Comparison of ENCODE assay signal across 9 cellular contexts in the genomic region with DNA sequence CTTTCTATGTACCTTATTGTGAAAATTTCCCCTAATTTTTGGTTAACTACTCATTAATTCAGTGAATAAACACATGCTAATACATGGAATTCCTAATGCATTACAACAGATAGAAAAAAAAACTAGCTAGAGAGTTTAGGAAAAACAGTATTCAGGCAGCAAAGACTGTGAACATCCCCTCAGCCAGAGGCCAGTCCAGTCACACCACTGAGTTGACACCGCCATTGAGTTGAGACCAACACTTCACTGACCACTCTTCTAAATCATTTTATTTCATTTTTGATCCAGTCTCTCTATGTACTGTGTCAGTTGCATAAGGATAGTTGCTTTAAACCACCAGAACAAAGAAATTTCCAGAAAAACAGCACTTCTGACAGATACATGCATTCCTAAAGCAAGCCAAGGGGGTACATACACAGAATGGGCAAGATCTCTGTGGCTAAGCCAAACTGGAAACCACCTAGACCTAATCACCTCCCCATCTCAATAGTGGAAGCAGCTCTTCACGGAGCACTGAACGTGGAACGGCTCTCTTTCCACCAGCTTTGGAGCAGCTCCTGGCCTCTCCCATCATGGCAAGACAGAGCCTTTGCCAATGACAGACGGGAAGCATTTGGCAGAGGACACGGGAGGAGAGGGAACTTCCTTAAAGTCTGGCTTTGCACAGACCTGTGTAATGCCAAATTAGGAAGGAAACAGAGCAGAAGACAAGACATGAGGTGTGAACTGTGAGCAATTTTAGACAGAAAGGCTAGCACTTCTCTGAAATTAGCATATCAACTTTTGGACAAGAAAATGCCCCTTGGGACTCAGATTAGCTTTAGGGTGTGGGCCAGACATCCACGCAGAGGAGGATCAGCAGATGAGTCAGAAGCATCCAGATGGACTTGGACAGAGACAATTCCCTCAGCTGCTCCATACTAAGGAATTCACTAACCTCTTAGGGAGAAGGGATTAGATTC. TPM values are rescaled to one million over a fixed set of nuclear protein-coding genes. Genes with fewer than 3 reads are reported as not detected.
DNase-seq lines count a peak whose midpoint lies in the region; ATAC-seq lines count a peak whose summit lies in the region.
"Had no signal": no experiment of that assay in that cellular context is flagged by ENCODE, and none has a peak within 500 bp of the region (broad histone marks: within the 10 kb centered on the region; RNA-seq: fewer than 3 reads in every experiment).

No MANE protein-coding gene starts in this region.

- no peak overlapping the region for H2BK15ac ChIP-seq in neuronal stem cell (ENCODE audit: low read length)

- ATAC-seq in GM21717 (IDR thresholded peaks at IDR 0.05; ENCODE audit: unreplicated experiment) = peak; percentile 76
- no peak for ATAC-seq in activated CD8-positive, alpha-beta T cell treated with anti-CD3 and anti-CD28 coated beads, Interleukin-2, amount 10 ng/mL, durations not matched to agents 7 days and 5 days

- no peaks in the 10 kb centered on the region for H3K36me3 Mint-ChIP-seq in activated CD8-positive, alpha-beta T cell treated with anti-CD3 and anti-CD28 coated beads, Interleukin-2, amount 10 ng/mL, durations not matched to agents 7 days and 5 days (ENCODE audit: low read depth)

- peaks cover 14% of the 10 kb centered on the region for H3K27me3 Mint-ChIP-seq in activated CD8-positive, alpha-beta T cell treated with anti-CD3 and anti-CD28 coated beads, Interleukin-2, amount 10 ng/mL, durations not matched to agents 7 days and 5 days (ENCODE audit: low read depth)

- H3K4me1 ChIP-seq in neuronal stem cell (ENCODE audit: control insufficient read depth in 2 of 2, insufficient read depth in 1 of 2, low read depth in 1 of 2, low read length in 2 of 2) = no peaks in the 10 kb centered on the region

- H3K18ac ChIP-seq in neuronal stem cell (ENCODE audit: low read length) = no peak overlapping the region

- no peak overlapping the region for H2AFZ ChIP-seq in neuronal stem cell (ENCODE audit: low read length)

- H3K9me3 ChIP-seq in neuronal stem cell (replicated peaks in 1 of 2; ENCODE audit: control insufficient read depth in 2 of 2, insufficient read depth in 1 of 2, low read depth in 1 of 2, low read length in 2 of 2) = peaks cover 5% of the 10 kb centered on the region in 2 donors

- H2AK5ac ChIP-seq in neuronal stem cell (ENCODE audit: low read depth, low read length) = no peak overlapping the region

- DNase-seq in EL = peak; percentile 62
- peak; percentile 54 for DNase-seq in astrocyte of the hippocampus (ENCODE audit: low read depth, low spot score)
- peak; percentile 43 for DNase-seq in non-pigmented ciliary epithelial cell (ENCODE audit: low read depth)
- no peak for DNase-seq in HPDE6-E6E7 (ENCODE audit: extremely low spot score)
- DNase-seq in neuronal stem cell (ENCODE audit: low spot score) = no peak
- DNase-seq in activated CD8-positive, alpha-beta T cell treated with anti-CD3 and anti-CD28 coated beads, Interleukin-2, amount 10 ng/mL, durations not matched to agents 7 days and 5 days = no peak
- no peak for DNase-seq in T-helper 2 cell

- H3K9me3 Mint-ChIP-seq in activated CD8-positive, alpha-beta T cell treated with anti-CD3 and anti-CD28 coated beads, Interleukin-2, amount 10 ng/mL, durations not matched to agents 7 days and 5 days (ENCODE audit: insufficient read depth) = no peaks in the 10 kb centered on the region

- H3K14ac ChIP-seq in neuronal stem cell (ENCODE audit: low read length) = no peak overlapping the region

- no peaks in the 10 kb centered on the region for H3K79me1 ChIP-seq in neuronal stem cell (ENCODE audit: low read depth, low read length)

- WGBS in neuronal stem cell (ENCODE audit: extremely low coverage in 2 of 2, insufficient read length in 2 of 2, insufficient replicate concordance in 1 of 2), 2 donors = no CpG with 5 or more reads among the region's 7 CpGs

- no peak overlapping the region for H4K91ac ChIP-seq in neuronal stem cell (ENCODE audit: low read depth, low read length, poor library complexity)

- POLR2A ChIA-PET in activated CD8-positive, alpha-beta T cell treated with anti-CD3 and anti-CD28 coated beads, Interleukin-2, amount 10 ng/mL, durations not matched to agents 7 days and 5 days (lab: Charles Lee) = no interaction called here

- H2BK5ac ChIP-seq in neuronal stem cell (ENCODE audit: low read length) = no peak overlapping the region

- CTCF ChIA-PET in activated CD8-positive, alpha-beta T cell treated with anti-CD3 and anti-CD28 coated beads, Interleukin-2, amount 10 ng/mL, durations not matched to agents 7 days and 5 days (lab: Charles Lee) = no interaction called here

- no peak overlapping the region for H3K27ac ChIP-seq in neuronal stem cell (replicated peaks; ENCODE audit: low read length)

- H3K4me1 Mint-ChIP-seq in activated CD8-positive, alpha-beta T cell treated with anti-CD3 and anti-CD28 coated beads, Interleukin-2, amount 10 ng/mL, durations not matched to agents 7 days and 5 days (ENCODE audit: low read depth) = no peaks in the 10 kb centered on the region

- H4K8ac ChIP-seq in neuronal stem cell (ENCODE audit: low read depth, low read length) = no peak overlapping the region

- H3K23ac ChIP-seq in neuronal stem cell (ENCODE audit: low read depth, low read length, poor library complexity) = no peak overlapping the region

- H3K36me3 ChIP-seq in neuronal stem cell (replicated peaks in 1 of 2; ENCODE audit: control insufficient read depth in 2 of 2, insufficient read depth in 2 of 2, low read length in 2 of 2) = no peaks in the 10 kb centered on the region

- no peak overlapping the region for H2BK12ac ChIP-seq in neuronal stem cell (ENCODE audit: low read length)

- H3K4me3 ChIP-seq in neuronal stem cell (ENCODE audit: low read length in 2 of 2) = no peak overlapping the region

- H3K9ac ChIP-seq in neuronal stem cell (ENCODE audit: low read depth, low read length, poor library complexity) = no peak overlapping the region

- no peak overlapping the region for H3K4me3 Mint-ChIP-seq in activated CD8-positive, alpha-beta T cell treated with anti-CD3 and anti-CD28 coated beads, Interleukin-2, amount 10 ng/mL, durations not matched to agents 7 days and 5 days
- H3K4me3 Mint-ChIP-seq: activated naive CD8-positive, alpha-beta T cell had no signal

- no peaks in the 10 kb centered on the region for H3K27me3 ChIP-seq in neuronal stem cell (ENCODE audit: control insufficient read depth in 3 of 3, insufficient read depth in 3 of 3, low read depth in 1 of 3, low read length in 3 of 3)

- no peak overlapping the region for H3K4me2 ChIP-seq in neuronal stem cell (ENCODE audit: insufficient read depth, low read length, poor library complexity, severe bottlenecking)

- no peak overlapping the region for H2BK120ac ChIP-seq in neuronal stem cell (ENCODE audit: low read depth, low read length)

- H3K4ac ChIP-seq in neuronal stem cell (ENCODE audit: low read length) = no peak overlapping the region

- H3K27ac Mint-ChIP-seq in activated CD8-positive, alpha-beta T cell treated with anti-CD3 and anti-CD28 coated beads, Interleukin-2, amount 10 ng/mL, durations not matched to agents 7 days and 5 days = no peak overlapping the region
- H3K27ac Mint-ChIP-seq: activated naive CD8-positive, alpha-beta T cell had no signal

RNA-seq across cellular contexts. Expression of a gene that starts 36.4 kb away (rescaled TPM):
- 3.3 TPM for polyA plus RNA-seq in neuronal stem cell (2013, experiment 1 of 2)
- polyA plus RNA-seq in neuronal stem cell (2013, experiment 2 of 2) = 3.7 TPM
- under 1 TPM; 0.29 to 0.47 TPM for total RNA-seq in activated CD8-positive, alpha-beta T cell treated with anti-CD3 and anti-CD28 coated beads, Interleukin-2, amount 10 ng/mL, durations not matched to agents 7 days and 5 days

Comparison
In these comparisons a context has a peak if more than half of its experiments do, and no peak if none do; other contexts are left out.
1. DNase-seq: peak in EL (single experiment), astrocyte of the hippocampus (single experiment) and non-pigmented ciliary epithelial cell (single experiment); none in HPDE6-E6E7 (single experiment), neuronal stem cell (single experiment), activated CD8-positive, alpha-beta T cell treated with anti-CD3 and anti-CD28 coated beads, Interleukin-2, amount 10 ng/mL, durations not matched to agents 7 days and 5 days (single experiment) and T-helper 2 cell (0 of 5).